10 cellular contexts compared by ENCODE assay signal in genomic region chr5:135083334-135083733, GRCh38. TPM values are rescaled to one million over a fixed set of nuclear protein-coding genes. Genes with fewer than 3 reads are reported as not detected.
A peak's percentile ranks its signal among the peaks of the same experiment; 100 is the strongest.
DNase-seq lines count a peak whose midpoint lies in the region; ATAC-seq, FAIRE-seq and TF ChIP-seq lines count a peak whose summit lies in the region.
"Not testable (repeated sequence)": the region's sequence is repeated elsewhere in the genome, so short reads cannot be mapped to it uniquely, and the experiment has no call there.
"Had no signal": no experiment of that assay in that cellular context is flagged by ENCODE, and none has a peak within 500 bp of the region (broad histone marks: within the 10 kb centered on the region; RNA-seq: fewer than 3 reads in every experiment).

No MANE protein-coding gene starts in this region.

- TF ChIP-seq RAD21 in K562 (CRISPR knock-in tag; conservative IDR thresholded peaks at IDR 0.05 in 1 of 2, IDR thresholded peaks at IDR 0.05 in 1 of 2), result not testable (repeated sequence)

- not testable (repeated sequence) for H3K9me3 ChIP-seq in HEK293 (ENCODE audit: control insufficient read depth, insufficient read depth, low read depth, low read length); WERI-Rb-1 (ENCODE audit: severe bottlenecking); K562 (replicated peaks; ENCODE audit: control insufficient read depth, insufficient read depth, low read depth, low read length)

- H3K9me1 ChIP-seq in K562 (ENCODE audit: control insufficient read depth, insufficient read depth, low read length), result not testable (repeated sequence)

- BruUV-seq in K562 (replicated peaks; lab: Mats Ljungman, UMichigan), result not testable (repeated sequence)

- H3K9ac ChIP-seq in K562 (ENCODE audit: insufficient read depth in 1 of 2, low read depth in 2 of 2, low read length in 2 of 2), result not testable (repeated sequence)

- H2AFZ ChIP-seq in K562 (ENCODE audit: low read depth, low read length), result not testable (repeated sequence)

- 27% methylated on average over 3 of the region's 3 CpGs for WGBS in K562 (ENCODE audit: insufficient coverage, low coverage, missing lambda C conversion rate)

- not testable (repeated sequence) for TF ChIP-seq CTCF in HEK293 (tag by site-specific recombination; IDR thresholded peaks at IDR 0.05); WERI-Rb-1 (IDR thresholded peaks at IDR 0.05; ENCODE audit: low read depth, low read length); K562 (IDR thresholded peaks at IDR 0.05 in 2 of 3, conservative IDR thresholded peaks at IDR 0.05 in 1 of 3; ENCODE audit: insufficient read depth in 2 of 3, low read depth in 1 of 3, low read length in 3 of 3)

- H3K4me2 ChIP-seq in K562 (ENCODE audit: insufficient read depth, low read length), result not testable (repeated sequence)

- FAIRE-seq in K562 (lab: Jason Lieb, UNC), result not testable (repeated sequence)

- not testable (repeated sequence) for H3K4me3 ChIP-seq in HEK293 (ENCODE audit: low read depth, low read length); WERI-Rb-1 (ENCODE audit: low read depth, low read length); K562

- intact Hi-C loops in K562 (cut with micrococcal nuclease), result not testable (repeated sequence)

- not testable (repeated sequence) for H3K27ac ChIP-seq in HEK293 (ENCODE audit: extremely low read depth, low read depth, low read length); K562 (ENCODE audit: extremely low read depth, low read depth, low read length)
- H3K27ac ChIP-seq in WERI-Rb-1, result peak overlapping the region; percentile 52

- H4K20me1 ChIP-seq in K562 (replicated peaks; ENCODE audit: control insufficient read depth, insufficient read depth, low read length), result not testable (repeated sequence)

- H3K36me3 ChIP-seq in HEK293 (ENCODE audit: control insufficient read depth in 2 of 2, insufficient read depth in 1 of 2, low read length in 2 of 2); WERI-Rb-1; K562 (ENCODE audit: control insufficient read depth, insufficient read depth, low read length): not testable (repeated sequence)

- H3K4me1 ChIP-seq in HEK293 (ENCODE audit: control insufficient read depth, insufficient read depth, low read length); K562 (replicated peaks in 1 of 2; ENCODE audit: control insufficient read depth in 2 of 2, insufficient read depth in 2 of 2, low read length in 2 of 2): not testable (repeated sequence)

- not testable (repeated sequence) for ATAC-seq in K562

- DNase-seq in WERI-Rb-1; K562 (ENCODE audit: extremely low read depth in 1 of 4, low spot score in 3 of 4): not testable (repeated sequence)

- in situ Hi-C loops in K562 (cut with MboI), result not testable (repeated sequence)

- TF ChIP-seq POLR2A in K562 (conservative IDR thresholded peaks at IDR 0.05), result not testable (repeated sequence)

- POLR2A ChIA-PET in HEK293 (lab: Yijun Ruan, JAX); K562 (lab: Yijun Ruan, JAX): not testable (repeated sequence)

- not testable (repeated sequence) for H3K27me3 ChIP-seq in WERI-Rb-1 (ENCODE audit: insufficient read depth, low read depth, severe bottlenecking); K562 (ENCODE audit: control insufficient read depth in 2 of 2, insufficient read depth in 2 of 2, low read length in 2 of 2)

- CTCF ChIA-PET in HEK293 (lab: Yijun Ruan, JAX); K562 (lab: Yijun Ruan, JAX; ENCODE audit: low intra/inter-chr PET ratio): not testable (repeated sequence)

- TF ChIP-seq EP300 in K562 (IDR thresholded peaks at IDR 0.05; ENCODE audit: low read length), result not testable (repeated sequence)

- not testable (repeated sequence) for H3K79me2 ChIP-seq in K562 (ENCODE audit: control insufficient read depth, insufficient read depth, low read length)

TF ChIP-seq in HEK293, 187 proteins besides CTCF, POLR2A, EP300 and RAD21:
- TF ChIP-seq ZNF184 (tag by site-specific recombination; IDR thresholded peaks at IDR 0.05), result peak; percentile 78; the same call in 1 of the 2 replicates
- peak; percentile 56; the same call in 1 of the 2 replicates for TF ChIP-seq SCRT2 (tag by site-specific recombination; IDR thresholded peaks at IDR 0.05)

TF ChIP-seq in K562, 482 proteins besides CTCF, POLR2A, EP300 and RAD21:
- 0 out of 2 replicates have a peak, but pooled peaks have one; percentile 26 for TF ChIP-seq ZNF184 (CRISPR knock-in tag; IDR thresholded peaks at IDR 0.05)

RNA-seq across cellular contexts. Expression of gene PITX1, which starts 49.3 kb away (rescaled TPM):
- total RNA-seq in K562 (2011; cell fraction: chromatin; rRNA removed; ENCODE audit: low replicate concordance), result 10.2 and 35.6 TPM in 2 replicates
- 39.9 and 42.6 TPM in 2 replicates for total RNA-seq in K562 (2011; cell fraction: nucleolus; rRNA removed)
- total RNA-seq in K562 (2011; cell fraction: nucleoplasm; rRNA removed), result 19.5 and 26.3 TPM in 2 replicates
- total RNA-seq in K562 (2014; rRNA removed) (59.8 and 73.9 TPM in 2 replicates), K562 (2014; rRNA removed; fragmentation: Illumina TruSeq; extraction: Trizol) (2.3 and 3.1 TPM in 2 replicates), K562 (2015; rRNA removed; fragmentation: Illumina TruSeq; extraction: Trizol) (24.9 and 25.3 TPM in 2 replicates), K562 (2021) (88.2 and 90.4 TPM in 2 replicates)
- polyA plus RNA-seq in K562 (2011; rRNA removed) (30.8 and 50.1 TPM in 2 replicates), K562 (2014; fragmentation: Illumina TruSeq; extraction: Trizol) (7.4 and 35.6 TPM in 2 replicates), K562 (2014; fragmentation: Nextera tagmentation; extraction: Ambion mirVana) (under 1 TPM; 0.13 to 0.17 TPM), K562 (2014; rRNA removed) (58.7 and 64.6 TPM in 2 replicates)
- 91.0 and 189 TPM in 2 replicates for polyA plus RNA-seq in K562 (2011; cell fraction: cytosol; rRNA removed)
- polyA plus RNA-seq in K562 (2011; cell fraction: nucleus; rRNA removed), result 68.1 and 94.4 TPM in 2 replicates
- 34.0 and 38.0 TPM in 2 replicates for polyA plus RNA-seq in K562 (2012)
- polyA minus RNA-seq in K562 (2011; rRNA and poly(A)+ RNA removed), result 12.0 and 21.7 TPM in 2 replicates
- 56.3 and 80.4 TPM in 2 replicates for polyA minus RNA-seq in K562 (2011; cell fraction: cytosol; rRNA and poly(A)+ RNA removed)
- 21.8 and 31.4 TPM in 2 replicates for polyA minus RNA-seq in K562 (2011; cell fraction: nucleus; rRNA and poly(A)+ RNA removed)
- total RNA-seq: B cell; CD4-positive, alpha-beta memory T cell; CD4-positive, alpha-beta T cell; CD4-positive, CD25-positive, alpha-beta regulatory T cell; CD8-positive, alpha-beta memory T cell; CD8-positive, alpha-beta T cell had no signal
- polyA plus RNA-seq: CD14-positive monocyte; CD4-positive, alpha-beta memory T cell; CD4-positive, CD25-positive, alpha-beta regulatory T cell; CD8-positive, alpha-beta memory T cell had no signal
